In the genomic region with DNA sequence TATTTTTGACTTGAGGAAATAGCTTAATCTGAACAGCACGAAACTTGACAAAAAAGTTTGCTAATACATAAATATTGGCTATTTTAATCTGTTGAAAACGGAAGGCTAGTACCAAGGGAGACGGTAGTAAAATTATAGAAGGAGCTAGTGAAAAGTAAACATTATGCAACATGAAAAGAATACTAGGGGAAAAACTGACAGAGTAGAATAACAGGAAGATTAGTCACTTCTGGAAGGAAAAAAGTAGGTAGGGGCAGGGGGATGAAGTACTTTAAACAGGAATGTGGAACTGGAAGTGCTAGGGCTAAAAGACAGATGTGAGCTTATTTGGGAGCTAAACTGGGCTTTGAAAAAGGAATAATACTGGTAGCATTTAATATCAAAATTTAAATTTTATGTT, we compare ENCODE assay signal across 8 cellular contexts.
DNase-seq lines count a peak whose midpoint lies in the region; ATAC-seq, FAIRE-seq and TF ChIP-seq lines count a peak whose summit lies in the region.

No MANE protein-coding gene starts in this region.

- H3K27me3 ChIP-seq in HUES48 (ENCODE audit: control insufficient read depth, insufficient read depth, low read length) (no peaks in the 10 kb centered on the region), GM12878 (replicated peaks in 1 of 2; ENCODE audit: control insufficient read depth in 2 of 2, insufficient read depth in 2 of 2, low read length in 1 of 2) (no peaks in the 10 kb centered on the region), HepG2 (ENCODE audit: control insufficient read depth in 1 of 2, insufficient read depth in 2 of 2, low read length in 2 of 2) (no peaks in the 10 kb centered on the region)

- RAD21 ChIA-PET in GM12878 (lab: Charles Lee; ENCODE audit: unreplicated experiment) = interaction anchor here (0.6 to 1.4 kb wide), 8 partner anchors 8 to 146 kb away, joined by 3 to 5 read pairs (median 3); no protein-coding TSS in a partner anchor

- H3K9ac ChIP-seq in HUES48 (ENCODE audit: low read depth, low read length) (no peak overlapping the region), GM12878 (ENCODE audit: control insufficient read depth, insufficient read depth, low read length) (no peak overlapping the region), HepG2 (ENCODE audit: insufficient read depth, low read depth, low read length) (no peak overlapping the region)

- H3K4me1 ChIP-seq in HUES48 (ENCODE audit: control insufficient read depth, insufficient read depth, low read length) = peaks cover 5% of the 10 kb centered on the region; the same call in 1 of the 2 replicates
- H3K4me1 ChIP-seq in GM12878 (ENCODE audit: control insufficient read depth, insufficient read depth, low read length) = peaks cover 24% of the 10 kb centered on the region
- H3K4me1 ChIP-seq in HepG2 (ENCODE audit: insufficient read depth, low read length) = peaks cover 31% of the 10 kb centered on the region

- H3K9me3 ChIP-seq in HUES48 (ENCODE audit: control insufficient read depth, insufficient read depth, low read length) (no peaks in the 10 kb centered on the region), GM12878 (replicated peaks; ENCODE audit: control insufficient read depth, insufficient read depth, low read length) (peaks cover 8% of the 10 kb centered on the region), HepG2 (ENCODE audit: low read length) (no peaks in the 10 kb centered on the region)

- H3K36me3 ChIP-seq in HUES48 (ENCODE audit: control insufficient read depth, insufficient read depth, low read length) (no peaks in the 10 kb centered on the region), GM12878 (ENCODE audit: control insufficient read depth in 2 of 2, insufficient read depth in 2 of 2, low read length in 1 of 2) (peaks cover 0 to 12% of the 10 kb centered on the region in 2 experiments; a peak in 1 of 4 replicates), HepG2 (replicated peaks in 1 of 2; ENCODE audit: control insufficient read depth in 1 of 2, insufficient read depth in 2 of 2, low read length in 2 of 2) (no peaks in the 10 kb centered on the region)

- H3K27ac ChIP-seq in HUES48 (ENCODE audit: low read depth, low read length) (peak overlapping the region; percentile 6), GM12878 (ENCODE audit: control insufficient read depth, insufficient read depth) (no peak overlapping the region; the same call in 1 of the 2 replicates), HepG2 (ENCODE audit: extremely low read length, insufficient read depth, low read length) (peak overlapping the region; percentile 58)

- 54% methylated on average over 3 of the region's 3 CpGs for WGBS in GM12878 (ENCODE audit: insufficient coverage, insufficient replicate concordance, low lambda C conversion rate, missing lambda C conversion rate)
- 14% methylated on average over 3 of the region's 3 CpGs for WGBS in HepG2 (ENCODE audit: low lambda C conversion rate)

- in situ Hi-C loops in GM12878 (cut with MboI) (no loop called here), HepG2 (cut with HindIII; ENCODE audit: extremely low pct_ligation_motif_present, low pct_unique_long_range_greater_than_20kb) (no loop called here)

- BruUV-seq in GM12878 (replicated peaks; lab: Mats Ljungman, UMichigan) (TSS peak; percentile 14), HepG2 (replicated peaks; lab: Mats Ljungman, UMichigan) (no TSS peak)

- TF ChIP-seq RAD21 in GM12878 (IDR thresholded peaks at IDR 0.05; ENCODE audit: insufficient read depth, low read depth, low read length) (no peak), HepG2 (CRISPR knock-in tag; IDR thresholded peaks at IDR 0.05) (no peak)

- no peaks in the 10 kb centered on the region for H4K20me1 ChIP-seq in GM12878 (ENCODE audit: control insufficient read depth, insufficient read depth)
- no peaks in the 10 kb centered on the region for H4K20me1 ChIP-seq in HepG2 (ENCODE audit: insufficient read depth, low read length)

- H3K4me2 ChIP-seq in GM12878 (ENCODE audit: control insufficient read depth, insufficient read depth) = no peak overlapping the region
- peak overlapping the region; percentile 32 for H3K4me2 ChIP-seq in HepG2 (ENCODE audit: low read depth, low read length)

- H3K4me3 ChIP-seq in HUES48 (ENCODE audit: low read depth, low read length) (no peak overlapping the region), GM12878 (no peak overlapping the region), HepG2 (replicated peaks in 1 of 3; ENCODE audit: insufficient read depth in 1 of 3, low read depth in 2 of 3, low read length in 3 of 3) (peak overlapping the region in 1 of 3 experiments; percentile 6; a peak in 1 of 6 replicates)

- SMC1A ChIA-PET in GM12878 (lab: Charles Lee; ENCODE audit: uncharacterized antibody, unreplicated experiment) = interaction anchor here (0.6 to 3.4 kb wide), 13 partner anchors 10 to 145 kb away, joined by 3 to 13 read pairs (median 4); no protein-coding TSS in a partner anchor

- H2AFZ ChIP-seq in GM12878 (ENCODE audit: control insufficient read depth, low read depth, low read length) = no peak overlapping the region
- no peak overlapping the region for H2AFZ ChIP-seq in HepG2 (ENCODE audit: low read length)

- DNase-seq in A172 (ENCODE audit: low spot score) (peak; percentile 85), GM12878 (ENCODE audit: low read depth, low spot score) (no peak), HepG2 (ENCODE audit: low spot score) (peak; percentile 78), NCI-H2196 treated with DMSO at 0.1 percent for 48 hours (lab: John Stamatoyannopoulos, UW; ENCODE audit: unreplicated experiment) (no peak)
- DNase-seq in stimulated activated CD4-positive, alpha-beta T cell treated with anti-CD3 and anti-CD28 coated beads, Interleukin-1b, Interleukin-23, amount 100 ng/mL, for 48 hours = no peak
- DNase-seq in activated effector memory CD4-positive, alpha-beta T cell treated with anti-CD3 and anti-CD28 coated beads, Interleukin-2, amount 50 U/mL, for 16 hours = no peak
- no peak for DNase-seq in stimulated activated CD4-positive, alpha-beta T cell treated with anti-CD3 and anti-CD28 coated beads, Interleukin-4, amount 100 ng/mL, for 1 hour

- TF ChIP-seq EP300 in GM12878 (IDR thresholded peaks at IDR 0.05; ENCODE audit: borderline replicate concordance in 1 of 2, control insufficient read depth in 1 of 2, low read depth in 2 of 2, low read length in 2 of 2) (no peak), HepG2 (IDR thresholded peaks at IDR 0.05; ENCODE audit: low read depth in 2 of 2, low read length in 2 of 2) (peak in 1 of 2 experiments; percentile 76; a peak in 1 of 4 replicates), HepG2 (CRISPR knock-in tag; IDR thresholded peaks at IDR 0.05; ENCODE audit: borderline replicate concordance) (no peak)

- ATAC-seq in GM12878 (no peak), HepG2 (peak; percentile 73)

- FAIRE-seq in GM12878 (lab: Jason Lieb, UNC) = no peak
- FAIRE-seq in HepG2 (lab: Jason Lieb, UNC) = no peak

- POLR2A ChIA-PET in GM12878 (lab: Charles Lee) (interaction anchor here (0.6 to 1.2 kb wide), 3 partner anchors 12 to 190 kb away, joined by 3 read pairs; no protein-coding TSS in a partner anchor), HepG2 (lab: Yijun Ruan, JAX) (interaction anchor here (1.0 to 1.5 kb wide), 2 partner anchors 30 to 60 kb away, joined by 3 to 8 read pairs; a partner anchor contains a TSS)

- peaks cover 93% of the 10 kb centered on the region for H3K79me2 ChIP-seq in GM12878 (ENCODE audit: control insufficient read depth, insufficient read depth, low read length)
- H3K79me2 ChIP-seq in HepG2 (ENCODE audit: insufficient read depth, low read length) = peaks cover 67% of the 10 kb centered on the region

- TF ChIP-seq POLR2A in GM12878 (IDR thresholded peaks at IDR 0.05; ENCODE audit: low read depth, low read length) = no peak
- no peak for TF ChIP-seq POLR2A in HepG2 (IDR thresholded peaks at IDR 0.05; ENCODE audit: insufficient read depth in 1 of 2, low read depth in 2 of 2, low read length in 2 of 2)

- CTCF ChIA-PET in GM12878 (lab: Yijun Ruan, JAX) (interaction anchor here (0.9 to 1.4 kb wide), 4 partner anchors 9 to 129 kb away, joined by 3 to 4 read pairs (median 4); no protein-coding TSS in a partner anchor), HepG2 (lab: Yijun Ruan, JAX; ENCODE audit: low intra/inter-chr PET ratio, low total read pairs) (no interaction called here)

- no peak for TF ChIP-seq CTCF in GM12878 (IDR thresholded peaks at IDR 0.05 in 2 of 3, conservative IDR thresholded peaks at IDR 0.05 in 1 of 3; ENCODE audit: control insufficient read depth in 2 of 3, extremely low read depth in 1 of 3, insufficient read depth in 1 of 3, low read depth in 3 of 3, low read length in 3 of 3)
- no peak for TF ChIP-seq CTCF in HepG2 (CRISPR knock-in tag; IDR thresholded peaks at IDR 0.05)

- intact Hi-C loops in GM12878 (cut with micrococcal nuclease; ENCODE audit: unreplicated experiment) = no loop called here
- intact Hi-C loops in HepG2 (cut with micrococcal nuclease; ENCODE audit: unreplicated experiment) = loop anchor here (5.0 kb wide), 2 partner anchors 53 to 82 kb away; no protein-coding TSS in a partner anchor

TF ChIP-seq in GM12878, 131 proteins besides CTCF, POLR2A, EP300 and RAD21 (continues in another document):
- TF ChIP-seq TCF3 (IDR thresholded peaks at IDR 0.05; ENCODE audit: borderline replicate concordance, insufficient read depth, low read depth, low read length) = no peak
- no peak for TF ChIP-seq KDM1A (IDR thresholded peaks at IDR 0.05; ENCODE audit: borderline replicate concordance)
- TF ChIP-seq SPI1 (IDR thresholded peaks at IDR 0.05; ENCODE audit: borderline replicate concordance, insufficient read depth, low read depth, low read length) = no peak

TF ChIP-seq in HepG2, 621 proteins besides CTCF, POLR2A, EP300 and RAD21 (continues in another document):
- TF ChIP-seq KLF16 (CRISPR knock-in tag; IDR thresholded peaks at IDR 0.05) = peak in 1 of 2 experiments; percentile 32; a peak in 1 of 4 replicates
- TF ChIP-seq SAP130 (CRISPR knock-in tag; IDR thresholded peaks at IDR 0.05; ENCODE audit: low read depth) = peak; percentile 44; the same call in 1 of the 2 replicates
- TF ChIP-seq ZBTB8A (CRISPR knock-in tag; IDR thresholded peaks at IDR 0.05; ENCODE audit: borderline replicate concordance, low read depth) = no peak
- TF ChIP-seq HDAC2 (CRISPR knock-in tag; IDR thresholded peaks at IDR 0.05) = no peak; the same call in 1 of the 2 replicates
- TF ChIP-seq ATF1 (CRISPR knock-in tag; IDR thresholded peaks at IDR 0.05) = no peak
- TF ChIP-seq ATF7-NPFF (CRISPR knock-in tag; IDR thresholded peaks at IDR 0.05; ENCODE audit: low read depth) = no peak
- TF ChIP-seq, protein P1, sequence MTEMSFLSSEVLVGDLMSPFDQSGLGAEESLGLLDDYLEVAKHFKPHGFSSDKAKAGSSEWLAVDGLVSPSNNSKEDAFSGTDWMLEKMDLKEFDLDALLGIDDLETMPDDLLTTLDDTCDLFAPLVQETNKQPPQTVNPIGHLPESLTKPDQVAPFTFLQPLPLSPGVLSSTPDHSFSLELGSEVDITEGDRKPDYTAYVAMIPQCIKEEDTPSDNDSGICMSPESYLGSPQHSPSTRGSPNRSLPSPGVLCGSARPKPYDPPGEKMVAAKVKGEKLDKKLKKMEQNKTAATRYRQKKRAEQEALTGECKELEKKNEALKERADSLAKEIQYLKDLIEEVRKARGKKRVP (CRISPR knock-in tag; IDR thresholded peaks at IDR 0.05) = peak in 1 of 2 experiments; percentile 59; a peak in 1 of 4 replicates
- TF ChIP-seq ATF7 (IDR thresholded peaks at IDR 0.05) = peak; percentile 64
- no peak for TF ChIP-seq ATF7 (CRISPR knock-in tag; IDR thresholded peaks at IDR 0.05)
- TF ChIP-seq ZBTB38 (CRISPR knock-in tag; IDR thresholded peaks at IDR 0.05) = no peak
- TF ChIP-seq ZSCAN25 (CRISPR knock-in tag; IDR thresholded peaks at IDR 0.05) = no peak

Comparison
In these comparisons a context has a peak if more than half of its experiments do, and no peak if none do; other contexts are left out.
1. DNase-seq: peak in A172 (single experiment) and HepG2 (single experiment); none in GM12878 (single experiment), stimulated activated CD4-positive, alpha-beta T cell treated with anti-CD3 and anti-CD28 coated beads, Interleukin-1b, Interleukin-23, amount 100 ng/mL, for 48 hours (single experiment), activated effector memory CD4-positive, alpha-beta T cell treated with anti-CD3 and anti-CD28 coated beads, Interleukin-2, amount 50 U/mL, for 16 hours (single experiment), stimulated activated CD4-positive, alpha-beta T cell treated with anti-CD3 and anti-CD28 coated beads, Interleukin-4, amount 100 ng/mL, for 1 hour (single experiment) and NCI-H2196 treated with DMSO at 0.1 percent for 48 hours (single experiment).